In genomic region chr1:35546614-35547013, GRCh38 we compare ENCODE assay signal across 31 cellular contexts. TPM values are rescaled to one million over a fixed set of nuclear protein-coding genes. Genes with fewer than 3 reads are reported as not detected.
DNase-seq lines count a peak whose midpoint lies in the region; ATAC-seq, FAIRE-seq and TF ChIP-seq lines count a peak whose summit lies in the region.
"Had no signal": no experiment of that assay in that cellular context is flagged by ENCODE, and none has a peak within 500 bp of the region (broad histone marks: within the 10 kb centered on the region; RNA-seq: fewer than 3 reads in every experiment).

No MANE protein-coding gene starts in this region.

- H3K4me2 ChIP-seq in K562 (ENCODE audit: insufficient read depth, low read length), result no peak overlapping the region
- H3K4me2 ChIP-seq: A549; BLaER1; BLaER1 treated with 17β-estradiol and CSF1 and Interleukin-3, amounts not matched to agents 10 nM and 100 nM had no signal

- DNase-seq in K562 (ENCODE audit: extremely low read depth in 1 of 4, low spot score in 3 of 4) (no peak), KBM-7 (no peak), NCI-H187 (lab: John Stamatoyannopoulos, UW) (no peak)
- DNase-seq: 8988T; ACHN; AML-193; BE2C; C1 segment of cervical spinal cord; Caco-2; Calu3; CD4-positive, alpha-beta memory T cell; CD4-positive, alpha-beta T cell; CD4-positive, CD25-positive, alpha-beta regulatory T cell; CD8-positive, alpha-beta memory T cell; CD8-positive, alpha-beta T cell; COR-L47; DMS 273 treated with DMSO at 0.1 percent for 48 hours; DMS153; DMS53; DMS79; DMS79 treated with DMSO at 0.1 percent for 48 hours; DND-41; EL had no signal

- FAIRE-seq in K562 (lab: Jason Lieb, UNC), result no peak
- FAIRE-seq: A549, D721Med had no signal

- no peak for ATAC-seq in K562
- ATAC-seq: A549; CD8-positive, alpha-beta T cell had no signal

- peaks cover 23% of the 10 kb centered on the region; the same call in 2 of the 3 replicates for H3K79me2 ChIP-seq in K562 (ENCODE audit: control insufficient read depth, insufficient read depth, low read length)

- H4K20me1 ChIP-seq in K562 (replicated peaks; ENCODE audit: control insufficient read depth, insufficient read depth, low read length), result no peaks in the 10 kb centered on the region

- in situ Hi-C loops in K562 (cut with MboI) (loop anchor here (10.0 kb wide), 1 partner anchor 352 kb away; the partner anchor contains the start of gene SFPQ), KBM-7 (cut with MboI; ENCODE audit: low pct_unique_long_range_greater_than_20kb, low sequenced_read_pairs) (no loop called here)

- H3K4me1 ChIP-seq in HEK293 (ENCODE audit: control insufficient read depth, insufficient read depth, low read length) (peaks cover 12% of the 10 kb centered on the region), K562 (replicated peaks in 1 of 2; ENCODE audit: control insufficient read depth in 2 of 2, insufficient read depth in 2 of 2, low read length in 2 of 2) (no peaks in the 10 kb centered on the region; a peak in 1 of 5 replicates)
- H3K4me1 ChIP-seq: A549, BE2C, BLaER1, Caco-2 had no signal

- H3K27ac ChIP-seq in HEK293 (ENCODE audit: extremely low read depth, low read depth, low read length) (no peak overlapping the region), K562 (ENCODE audit: extremely low read depth, low read depth, low read length) (no peak overlapping the region)
- H3K27ac ChIP-seq: 22Rv1; A549; BLaER1; BLaER1 treated with 17β-estradiol and CSF1 and Interleukin-3, amounts not matched to agents 10 nM and 100 nM; C4-2B had no signal

- no peak overlapping the region for H2AFZ ChIP-seq in K562 (ENCODE audit: low read depth, low read length)

- TF ChIP-seq POLR2A in K562 (conservative IDR thresholded peaks at IDR 0.05), result no peak

- CTCF ChIA-PET in HEK293 (lab: Yijun Ruan, JAX), result interaction anchor here (1.1 to 2.7 kb wide), 2 partner anchors 11 to 96 kb away, joined by 3 to 32 read pairs; no protein-coding TSS in a partner anchor
- CTCF ChIA-PET in K562 (lab: Yijun Ruan, JAX; ENCODE audit: low intra/inter-chr PET ratio), result interaction anchor here (5.1 kb wide), 1 partner anchor 95 kb away, joined by 40 read pairs; no protein-coding TSS in a partner anchor

- H3K36me3 ChIP-seq in HEK293 (ENCODE audit: control insufficient read depth in 2 of 2, insufficient read depth in 1 of 2, low read length in 2 of 2), result peaks cover 16 to 59% of the 10 kb centered on the region in 2 experiments; a peak in 2 of 3 replicates
- peaks cover 55% of the 10 kb centered on the region for H3K36me3 ChIP-seq in K562 (ENCODE audit: control insufficient read depth, insufficient read depth, low read length)
- H3K36me3 ChIP-seq: BE2C had no signal

- TF ChIP-seq RAD21 in K562 (CRISPR knock-in tag; conservative IDR thresholded peaks at IDR 0.05 in 1 of 2, IDR thresholded peaks at IDR 0.05 in 1 of 2), result no peak

- TF ChIP-seq CTCF in HEK293 (tag by site-specific recombination; IDR thresholded peaks at IDR 0.05) (no peak), K562 (IDR thresholded peaks at IDR 0.05 in 2 of 3, conservative IDR thresholded peaks at IDR 0.05 in 1 of 3; ENCODE audit: insufficient read depth in 2 of 3, low read depth in 1 of 3, low read length in 3 of 3) (no peak)

- intact Hi-C loops in K562 (cut with micrococcal nuclease), result loop anchor here (5.0 kb wide), 1 partner anchor 44 kb away; no protein-coding TSS in a partner anchor

- POLR2A ChIA-PET in HEK293 (lab: Yijun Ruan, JAX), result no interaction called here
- POLR2A ChIA-PET in K562 (lab: Yijun Ruan, JAX), result no interaction called here

- WGBS in K562 (ENCODE audit: insufficient coverage, low coverage, missing lambda C conversion rate), result 95% methylated on average over 1 of the region's 1 CpG

- H3K4me3 ChIP-seq in HEK293 (ENCODE audit: low read depth, low read length) (no peak overlapping the region), K562 (no peak overlapping the region)
- H3K4me3 ChIP-seq: A549; BLaER1; BLaER1 treated with 17β-estradiol and CSF1 and Interleukin-3, amounts not matched to agents 10 nM and 100 nM had no signal

- no peaks in the 10 kb centered on the region for H3K27me3 ChIP-seq in K562 (ENCODE audit: control insufficient read depth in 2 of 2, insufficient read depth in 2 of 2, low read length in 2 of 2)
- H3K27me3 ChIP-seq: BE2C; BLaER1; BLaER1 treated with 17β-estradiol and CSF1 and Interleukin-3, amounts not matched to agents 10 nM and 100 nM had no signal

- H3K9ac ChIP-seq in K562 (ENCODE audit: insufficient read depth in 1 of 2, low read depth in 2 of 2, low read length in 2 of 2), result no peak overlapping the region
- H3K9ac ChIP-seq: BLaER1 had no signal

- BruUV-seq in K562 (replicated peaks; lab: Mats Ljungman, UMichigan), result no TSS peak

- H3K9me3 ChIP-seq in HEK293 (ENCODE audit: control insufficient read depth, insufficient read depth, low read depth, low read length), result no peaks in the 10 kb centered on the region
- no peaks in the 10 kb centered on the region for H3K9me3 ChIP-seq in K562 (replicated peaks; ENCODE audit: control insufficient read depth, insufficient read depth, low read depth, low read length)
- H3K9me3 ChIP-seq: A549, BE2C, Caco-2 had no signal

- no peaks in the 10 kb centered on the region for H3K9me1 ChIP-seq in K562 (ENCODE audit: control insufficient read depth, insufficient read depth, low read length)

- TF ChIP-seq EP300 in K562 (IDR thresholded peaks at IDR 0.05; ENCODE audit: low read length), result no peak

TF ChIP-seq in HEK293, 187 proteins besides CTCF, POLR2A, EP300 and RAD21:
- TF ChIP-seq ZNF184 (tag by site-specific recombination; IDR thresholded peaks at IDR 0.05) (peak; percentile 98), KLF9 (tag by site-specific recombination; IDR thresholded peaks at IDR 0.05; ENCODE audit: low read depth) (no peak)

RNA-seq across cellular contexts. Expression of gene KIAA0319L, which starts 10.6 kb away (rescaled TPM):
- total RNA-seq in K562 (2011; cell fraction: chromatin; rRNA removed; ENCODE audit: low replicate concordance), result 218 and 257 TPM in 2 replicates
- 151 and 178 TPM in 2 replicates for total RNA-seq in K562 (2011; cell fraction: nucleolus; rRNA removed)
- 203 and 242 TPM in 2 replicates for total RNA-seq in K562 (2011; cell fraction: nucleoplasm; rRNA removed)
- total RNA-seq in K562 (2014; rRNA removed), result 22.7 and 26.9 TPM in 2 replicates
- 29.3 and 30.2 TPM in 2 replicates for total RNA-seq in K562 (2014; rRNA removed; fragmentation: Illumina TruSeq; extraction: Trizol)
- 25.0 and 27.4 TPM in 2 replicates for total RNA-seq in K562 (2015; rRNA removed; fragmentation: Illumina TruSeq; extraction: Trizol)
- total RNA-seq in K562 (2021), result 32.7 and 33.2 TPM in 2 replicates
- polyA plus RNA-seq in K562 (2011; rRNA removed), result 51.7 and 66.5 TPM in 2 replicates
- polyA plus RNA-seq in K562 (2011; cell fraction: cytosol; rRNA removed), result 29.9 and 48.2 TPM in 2 replicates
- polyA plus RNA-seq in K562 (2011; cell fraction: nucleus; rRNA removed), result 76.5 and 77.3 TPM in 2 replicates
- 29.4 and 50.6 TPM in 2 replicates for polyA plus RNA-seq in K562 (2012)
- 32.2 and 40.1 TPM in 2 replicates for polyA plus RNA-seq in K562 (2014; fragmentation: Illumina TruSeq; extraction: Trizol)
- polyA plus RNA-seq in K562 (2014; fragmentation: Nextera tagmentation; extraction: Ambion mirVana), result 1 to 10 TPM; 2.4 to 5.9 TPM
- polyA plus RNA-seq in K562 (2014; rRNA removed), result 23.4 and 28.5 TPM in 2 replicates
- polyA minus RNA-seq in K562 (2011; rRNA and poly(A)+ RNA removed), result 84.3 and 87.6 TPM in 2 replicates
- 28.8 and 38.0 TPM in 2 replicates for polyA minus RNA-seq in K562 (2011; cell fraction: cytosol; rRNA and poly(A)+ RNA removed)
- polyA minus RNA-seq in K562 (2011; cell fraction: nucleus; rRNA and poly(A)+ RNA removed), result 47.7 and 95.0 TPM in 2 replicates

RNA-seq across cellular contexts. Expression of gene NCDN, which starts 11.0 kb away (rescaled TPM):
- total RNA-seq in K562 (2011; cell fraction: chromatin; rRNA removed; ENCODE audit: low replicate concordance), result 18.2 and 51.7 TPM in 2 replicates
- total RNA-seq in K562 (2011; cell fraction: nucleolus; rRNA removed), result 35.4 and 36.2 TPM in 2 replicates
- total RNA-seq in K562 (2011; cell fraction: nucleoplasm; rRNA removed), result 27.1 and 28.9 TPM in 2 replicates
- total RNA-seq in K562 (2014; rRNA removed) (16.4 and 20.4 TPM in 2 replicates), K562 (2014; rRNA removed; fragmentation: Illumina TruSeq; extraction: Trizol) (4.5 and 5.4 TPM in 2 replicates), K562 (2015; rRNA removed; fragmentation: Illumina TruSeq; extraction: Trizol) (10.7 and 13.3 TPM in 2 replicates), K562 (2021) (33.5 and 35.1 TPM in 2 replicates)
- polyA plus RNA-seq in K562 (2011; rRNA removed) (8.1 and 14.6 TPM in 2 replicates), K562 (2014; fragmentation: Illumina TruSeq; extraction: Trizol) (16.0 and 26.9 TPM in 2 replicates), K562 (2014; fragmentation: Nextera tagmentation; extraction: Ambion mirVana) (1 to 10 TPM; 1.9 to 2.6 TPM), K562 (2014; rRNA removed) (20.0 and 24.8 TPM in 2 replicates)
- 11.3 and 22.9 TPM in 2 replicates for polyA plus RNA-seq in K562 (2011; cell fraction: cytosol; rRNA removed)
- 32.8 and 67.9 TPM in 2 replicates for polyA plus RNA-seq in K562 (2011; cell fraction: nucleus; rRNA removed)
- polyA plus RNA-seq in K562 (2012), result 23.9 and 26.1 TPM in 2 replicates
- 4.9 and 5.2 TPM in 2 replicates for polyA minus RNA-seq in K562 (2011; rRNA and poly(A)+ RNA removed)
- polyA minus RNA-seq in K562 (2011; cell fraction: cytosol; rRNA and poly(A)+ RNA removed), result 13.6 and 15.4 TPM in 2 replicates
- 16.6 and 17.4 TPM in 2 replicates for polyA minus RNA-seq in K562 (2011; cell fraction: nucleus; rRNA and poly(A)+ RNA removed)

RNA-seq across cellular contexts. Expression of gene TFAP2E, which starts 26.5 kb away (rescaled TPM):
- 0.30 and 0.44 TPM in 2 replicates for total RNA-seq in K562 (2011; cell fraction: chromatin; rRNA removed; ENCODE audit: low replicate concordance)
- 0.39 TPM in 1 of 2 replicates, not detected in the other for total RNA-seq in K562 (2011; cell fraction: nucleolus; rRNA removed)
- total RNA-seq in K562 (2011; cell fraction: nucleoplasm; rRNA removed), result 0.81 TPM in 1 of 2 replicates, not detected in the other
- not detected in 2 replicates for total RNA-seq in K562 (2014; rRNA removed)
- not detected in 2 replicates for total RNA-seq in K562 (2014; rRNA removed; fragmentation: Illumina TruSeq; extraction: Trizol)
- total RNA-seq in K562 (2015; rRNA removed; fragmentation: Illumina TruSeq; extraction: Trizol), result 0.11 TPM in 1 of 2 replicates, not detected in the other
- total RNA-seq in K562 (2021), result not detected in 2 replicates
- polyA plus RNA-seq in K562 (2011; rRNA removed), result 0.07 and 0.11 TPM in 2 replicates
- not detected in 2 replicates for polyA plus RNA-seq in K562 (2011; cell fraction: cytosol; rRNA removed)
- 0.31 and 0.38 TPM in 2 replicates for polyA plus RNA-seq in K562 (2011; cell fraction: nucleus; rRNA removed)
- 0.20 and 0.58 TPM in 2 replicates for polyA plus RNA-seq in K562 (2012)
- polyA plus RNA-seq in K562 (2014; fragmentation: Illumina TruSeq; extraction: Trizol), result not detected in 2 replicates
- polyA plus RNA-seq in K562 (2014; fragmentation: Nextera tagmentation; extraction: Ambion mirVana), result under 1 TPM; 0.03 to 0.06 TPM
- polyA plus RNA-seq in K562 (2014; rRNA removed), result 0.04 and 0.07 TPM in 2 replicates
- 0.14 TPM in 1 of 2 replicates, not detected in the other for polyA minus RNA-seq in K562 (2011; rRNA and poly(A)+ RNA removed)
- not detected in 2 replicates for polyA minus RNA-seq in K562 (2011; cell fraction: cytosol; rRNA and poly(A)+ RNA removed)
- polyA minus RNA-seq in K562 (2011; cell fraction: nucleus; rRNA and poly(A)+ RNA removed), result not detected in 2 replicates
- total RNA-seq: A172 had no signal

Comparison
In these comparisons a context has a peak if more than half of its experiments do, and no peak if none do; other contexts are left out.
1. Of the 44 proteins assayed by ChIP-seq in both K562 and HEK293: peak only in K562: none; only in HEK293: none; in both: ZNF184; in neither: 43.